In the genomic region with DNA sequence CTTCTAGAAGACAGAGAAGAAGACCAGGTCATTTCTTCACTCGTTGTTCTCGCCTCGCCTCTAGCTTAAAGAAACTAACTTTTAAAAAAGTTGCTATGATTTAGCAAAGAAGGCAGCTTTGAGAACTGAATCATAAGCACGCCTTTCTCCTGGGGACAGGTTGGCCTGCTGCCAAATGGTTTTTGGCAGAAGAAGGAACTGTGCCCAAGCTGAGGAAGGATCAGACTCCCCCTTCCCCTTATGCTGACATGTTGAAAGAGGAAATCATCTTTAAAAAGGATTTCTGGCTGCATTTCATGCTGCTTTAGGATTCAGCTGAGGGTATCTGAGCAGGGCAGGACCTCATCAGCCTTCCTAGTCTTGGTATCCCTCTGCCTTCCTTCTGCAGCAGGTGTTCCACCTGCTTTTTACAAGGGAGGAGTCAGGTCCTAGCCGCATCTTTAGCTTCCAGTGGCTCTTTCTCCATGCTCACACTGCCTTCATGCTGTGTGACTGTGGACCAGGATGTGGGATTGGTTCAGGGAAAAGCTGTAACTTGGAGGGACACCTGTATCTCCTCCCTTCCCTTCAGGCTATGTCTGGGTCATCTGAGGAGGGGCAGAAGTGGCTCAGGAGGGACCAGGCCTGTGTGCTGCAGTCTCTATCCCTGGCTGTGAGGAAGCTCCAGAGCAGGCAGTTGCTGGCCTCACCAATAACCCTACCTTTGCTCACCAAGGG, we compare ENCODE assay signal across 8 cellular contexts. TPM values are rescaled to one million over a fixed set of nuclear protein-coding genes. Genes with fewer than 3 reads are reported as not detected.
A peak's percentile ranks its signal among the peaks of the same experiment; 100 is the strongest.
DNase-seq lines count a peak whose midpoint lies in the region; ATAC-seq and TF ChIP-seq lines count a peak whose summit lies in the region.

No MANE protein-coding gene starts in this region.

- H3K27me3 ChIP-seq in RWPE2 (ENCODE audit: insufficient read depth, poor library complexity, severe bottlenecking) = no peaks in the 10 kb centered on the region
- no peaks in the 10 kb centered on the region for H3K27me3 ChIP-seq in brain microvascular endothelial cell (replicated peaks)

- no peaks in the 10 kb centered on the region for H3K9me3 ChIP-seq in RWPE2 (ENCODE audit: severe bottlenecking)

- in situ Hi-C loops in brain microvascular endothelial cell (cut with HindIII; ENCODE audit: low pct_ligation_motif_present, low sequenced_read_pairs) = no loop called here

- H3K4me1 ChIP-seq in RWPE2 (ENCODE audit: insufficient read depth, poor library complexity, severe bottlenecking) = peaks cover 30% of the 10 kb centered on the region

- no peak for TF ChIP-seq CTCF in RWPE2 (IDR thresholded peaks at IDR 0.05; ENCODE audit: poor library complexity, severe bottlenecking)
- no peak for TF ChIP-seq CTCF in brain microvascular endothelial cell (IDR thresholded peaks at IDR 0.05; ENCODE audit: low read depth, low read length, missing control alignments)

- H3K27ac ChIP-seq in RWPE2 (ENCODE audit: poor library complexity, severe bottlenecking) = peak overlapping the region; percentile 38
- no peak overlapping the region for H3K27ac ChIP-seq in brain microvascular endothelial cell

- H3K4me3 ChIP-seq in RWPE2 (ENCODE audit: severe bottlenecking) (no peak overlapping the region), brain microvascular endothelial cell (ENCODE audit: low read depth, low read length) (no peak overlapping the region)

- ATAC-seq in RWPE2 (ENCODE audit: low read depth) (peak; percentile 35; the same call in 2 of the 3 replicates), HG03025 (IDR thresholded peaks at IDR 0.05; ENCODE audit: low FRiP score, unreplicated experiment) (no peak), GM18517 (IDR thresholded peaks at IDR 0.05; ENCODE audit: unreplicated experiment) (no peak)

- H3K36me3 ChIP-seq in RWPE2 (ENCODE audit: low read depth) (peaks cover 28% of the 10 kb centered on the region), brain microvascular endothelial cell (replicated peaks) (no peaks in the 10 kb centered on the region)

- DNase-seq in GDM1 (lab: John Stamatoyannopoulos, UW) (peak; percentile 80), RWPE2 (ENCODE audit: low spot score) (no peak), fibroblast of peridontal ligament (ENCODE audit: extremely low read depth) (peak; percentile 96), renal cortical epithelial cell (ENCODE audit: low read depth) (peak; percentile 61), ecto neural progenitor cell (ENCODE audit: low spot score) (no peak), brain microvascular endothelial cell (no peak)

RNA-seq across cellular contexts. Expression of gene HACD2, which starts 34.1 kb away (rescaled TPM):
- 30.7 and 70.6 TPM in 2 replicates for total RNA-seq in renal cortical epithelial cell

Comparison
In these comparisons a context has a peak if more than half of its experiments do, and no peak if none do; other contexts are left out.
1. DNase-seq: peak in GDM1 (single experiment), fibroblast of peridontal ligament (single experiment) and renal cortical epithelial cell (single experiment); none in RWPE2 (single experiment), ecto neural progenitor cell (single experiment) and brain microvascular endothelial cell (single experiment).